ENCODE assay signal across 8 cellular contexts in the genomic region with DNA sequence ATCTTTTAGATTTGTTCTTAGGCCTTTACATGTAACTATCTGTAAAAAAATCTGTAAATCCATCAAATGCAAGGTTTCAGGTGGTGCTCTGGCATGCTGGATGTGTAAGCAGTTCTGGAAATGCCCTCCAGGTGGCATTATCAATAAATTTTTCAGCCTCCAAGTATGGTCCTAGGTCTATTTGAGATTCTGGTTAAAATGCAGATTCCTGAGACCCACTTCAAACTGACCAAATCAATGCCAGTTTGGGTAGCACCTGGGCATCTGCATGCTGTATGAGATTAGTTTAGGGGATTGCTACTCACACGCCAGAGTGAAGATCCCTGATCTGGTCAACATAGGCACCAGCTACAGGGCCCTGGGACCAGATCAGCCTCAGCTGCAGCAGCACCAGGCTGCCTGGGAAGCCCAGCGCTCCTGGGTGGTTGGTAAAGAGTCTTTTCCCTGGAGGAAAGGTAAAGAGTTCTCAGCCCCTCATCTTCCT.
A peak's percentile ranks its signal among the peaks of the same experiment; 100 is the strongest.
DNase-seq lines count a peak whose midpoint lies in the region; ATAC-seq and TF ChIP-seq lines count a peak whose summit lies in the region.

No MANE protein-coding gene starts in this region.

- H3K4me3 ChIP-seq in HL-60 (replicated peaks; ENCODE audit: insufficient read depth, low read length) (no peak overlapping the region), Peyer's patch (no peak overlapping the region), endocrine pancreas (ENCODE audit: control insufficient read depth, insufficient read depth, low read length) (no peak overlapping the region), mucosa of descending colon (no peak overlapping the region)

- no peak overlapping the region for H3K27ac ChIP-seq in HL-60 (replicated peaks)
- H3K27ac ChIP-seq in Peyer's patch, result no peak overlapping the region

- intact Hi-C loops in mucosa of descending colon (cut with DNase I, micrococcal nuclease), result no loop called here

- no peaks in the 10 kb centered on the region for H3K27me3 ChIP-seq in HL-60 (ENCODE audit: insufficient read depth, poor library complexity, severe bottlenecking)
- no peaks in the 10 kb centered on the region for H3K27me3 ChIP-seq in Peyer's patch
- H3K27me3 ChIP-seq in endocrine pancreas (ENCODE audit: control insufficient read depth, insufficient read depth, low read length), result no peaks in the 10 kb centered on the region

- TF ChIP-seq CTCF in HL-60 (IDR thresholded peaks at IDR 0.05; ENCODE audit: insufficient read depth, low read length) (peak; percentile 34), Peyer's patch (IDR thresholded peaks at IDR 0.05) (peak in 5 of 6 experiments; percentile 21 to 78 (median 71)), mucosa of descending colon (IDR thresholded peaks at IDR 0.05) (no peak)

- no peaks in the 10 kb centered on the region for H3K9me3 ChIP-seq in Peyer's patch
- no peaks in the 10 kb centered on the region for H3K9me3 ChIP-seq in endocrine pancreas (ENCODE audit: control insufficient read depth, low read length)
- H3K9me3 ChIP-seq in mucosa of descending colon, result no peaks in the 10 kb centered on the region

- DNase-seq in activated T-cell treated with anti-CD3 and anti-CD28 coated beads for 24 hours (ENCODE audit: low read depth), result peak; percentile 2
- DNase-seq in activated T-cell treated with anti-CD3 and anti-CD28 coated beads, Interleukin-2, amount 50 U/mL, for 1 hour, result no peak
- DNase-seq in HL-60 (ENCODE audit: low read depth in 1 of 2, low spot score in 1 of 2), result peak; percentile 15 to 26
- DNase-seq in Peyer's patch, result peak in 1 of 3 donors; percentile 61
- peak in 1 of 3 donors; percentile 81 for DNase-seq in mucosa of descending colon
- DNase-seq in NK-92 treated with Interleukin-12 subunit alpha and Interleukin-12 subunit beta, amount 100 ng/mL, for 24 hours (lab: John Stamatoyannopoulos, UW), result no peak

- no peak for TF ChIP-seq POLR2A in Peyer's patch (IDR thresholded peaks at IDR 0.05)

- H3K36me3 ChIP-seq in Peyer's patch, result no peaks in the 10 kb centered on the region
- no peaks in the 10 kb centered on the region for H3K36me3 ChIP-seq in endocrine pancreas (ENCODE audit: control insufficient read depth, insufficient read depth, low read length)
- no peaks in the 10 kb centered on the region for H3K36me3 ChIP-seq in mucosa of descending colon (ENCODE audit: low read depth)

- ATAC-seq in GM21515 (IDR thresholded peaks at IDR 0.05; ENCODE audit: unreplicated experiment) (peak; percentile 73), mucosa of descending colon (peak; percentile 77)

- H3K4me1 ChIP-seq in Peyer's patch (peaks cover 0 to 19% (median 6%) of the 10 kb centered on the region in 4 donors), endocrine pancreas (ENCODE audit: control insufficient read depth, insufficient read depth, low read length) (peaks cover 28% of the 10 kb centered on the region), mucosa of descending colon (ENCODE audit: low read depth) (no peaks in the 10 kb centered on the region)

- H3K9ac ChIP-seq in endocrine pancreas (ENCODE audit: control insufficient read depth, insufficient read depth, low read length), result peak overlapping the region; percentile 42

Comparison
In these comparisons a context has a peak if more than half of its experiments do, and no peak if none do; other contexts are left out.
1. DNase-seq: peak in activated T-cell treated with anti-CD3 and anti-CD28 coated beads for 24 hours (single experiment) and HL-60 (2 of 2); none in activated T-cell treated with anti-CD3 and anti-CD28 coated beads, Interleukin-2, amount 50 U/mL, for 1 hour (single experiment) and NK-92 treated with Interleukin-12 subunit alpha and Interleukin-12 subunit beta, amount 100 ng/mL, for 24 hours (single experiment).